ENCODE assay signal across 9 cellular contexts in genomic region chr2:209579236-209579749, GRCh38.
DNase-seq lines count a peak whose midpoint lies in the region; ATAC-seq and TF ChIP-seq lines count a peak whose summit lies in the region.
"Had no signal": no experiment of that assay in that cellular context is flagged by ENCODE, and none has a peak within 500 bp of the region (broad histone marks: within the 10 kb centered on the region; RNA-seq: fewer than 3 reads in every experiment).

No MANE protein-coding gene starts in this region.

- H3K9me3 ChIP-seq in spleen, result no peaks in the 10 kb centered on the region

- H3K27ac ChIP-seq in spleen, result no peak overlapping the region
- H3K27ac ChIP-seq: HL-60 had no signal

- intact Hi-C loops in spleen (cut with DNase I; ENCODE audit: low total_unique reads), result no loop called here

- no peaks in the 10 kb centered on the region for H3K27me3 ChIP-seq in spleen (replicated peaks in 1 of 7)

- no peaks in the 10 kb centered on the region for H3K36me3 ChIP-seq in spleen

- ATAC-seq in HG02885 (IDR thresholded peaks at IDR 0.05; ENCODE audit: poor library complexity, unreplicated experiment) (no peak), GM21526 (IDR thresholded peaks at IDR 0.05; ENCODE audit: low FRiP score, unreplicated experiment) (no peak)

- WGBS in spleen, 5 donors, result 31 to 47% (median 35%) methylated on average over 17 of the region's 17 CpGs

- DNase-seq in DMS79 treated with DMSO at 0.1 percent for 48 hours (lab: John Stamatoyannopoulos, UW), result peak; percentile 89
- peak; percentile 54 to 91 for DNase-seq in NCI-H2081 (lab: John Stamatoyannopoulos, UW)
- peak; percentile 41 to 50 for DNase-seq in cardiac fibroblast (ENCODE audit: low read depth in 2 of 2)
- DNase-seq in midbrain (lab: John Stamatoyannopoulos, UW), result peak; percentile 70
- DNase-seq in DMS53 (lab: John Stamatoyannopoulos, UW), result no peak
- no peak for DNase-seq in spleen

- TF ChIP-seq CTCF in cardiac fibroblast (IDR thresholded peaks at IDR 0.05; ENCODE audit: low read depth, low read length), result no peak
- no peak for TF ChIP-seq CTCF in spleen (IDR thresholded peaks at IDR 0.05 in 8 of 11, conservative IDR thresholded peaks at IDR 0.05 in 3 of 11)

- TF ChIP-seq POLR2A in spleen (IDR thresholded peaks at IDR 0.05), result no peak

- peaks cover 0 to 8% (median 5%) of the 10 kb centered on the region in 6 donors for H3K4me1 ChIP-seq in spleen

- H3K4me3 ChIP-seq in cardiac fibroblast (replicated peaks in 1 of 2; ENCODE audit: low read depth in 2 of 2, low read length in 2 of 2) (peak overlapping the region; percentile 36 to 54), spleen (peak overlapping the region in 4 of 8 donors; percentile 13 to 55 (median 26))

Comparison
In these comparisons a context has a peak if more than half of its experiments do, and no peak if none do; other contexts are left out.
1. DNase-seq: peak in DMS79 treated with DMSO at 0.1 percent for 48 hours (single experiment), NCI-H2081 (2 of 2), cardiac fibroblast (2 of 2) and midbrain (single experiment); none in DMS53 (single experiment) and spleen (single experiment).